Comparison of ENCODE assay signal across 19 cellular contexts in the genomic region with DNA sequence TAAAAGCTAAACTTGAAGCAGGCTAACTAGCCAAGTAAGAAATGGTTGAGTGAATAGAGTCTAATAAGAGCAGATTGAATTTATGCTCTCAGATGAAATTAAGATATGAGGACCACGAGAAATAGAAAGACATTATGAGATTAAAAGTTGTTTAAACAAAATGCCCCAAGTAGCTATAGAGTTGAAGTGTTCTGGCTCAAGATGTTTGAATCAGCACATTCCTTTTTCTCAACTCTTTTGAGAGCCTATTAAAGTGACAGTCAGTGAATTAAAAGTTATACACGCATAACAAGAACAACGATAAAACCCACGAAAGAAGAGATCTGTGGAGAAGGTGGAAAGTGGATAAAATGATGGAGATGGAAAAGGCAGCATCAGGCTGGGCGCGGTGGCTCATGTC.
A peak's percentile ranks its signal among the peaks of the same experiment; 100 is the strongest.
DNase-seq lines count a peak whose midpoint lies in the region; ATAC-seq and TF ChIP-seq lines count a peak whose summit lies in the region.
"Had no signal": no experiment of that assay in that cellular context is flagged by ENCODE, and none has a peak within 500 bp of the region (broad histone marks: within the 10 kb centered on the region; RNA-seq: fewer than 3 reads in every experiment).

No MANE protein-coding gene starts in this region.

- no peaks in the 10 kb centered on the region for H3K79me2 ChIP-seq in GM23338 (replicated peaks; ENCODE audit: insufficient read depth)

- TF ChIP-seq EP300 in esophagus muscularis mucosa (IDR thresholded peaks at IDR 0.05) = no peak

- no peak overlapping the region for H3K4me3 Mint-ChIP-seq in GM23338
- H3K4me3 Mint-ChIP-seq: CD14-positive monocyte had no signal

- H3K9ac ChIP-seq in muscle layer of colon (ENCODE audit: low read length) (no peak overlapping the region), stomach smooth muscle (ENCODE audit: low read length in 2 of 2) (no peak overlapping the region)
- H3K9ac ChIP-seq: GM23248 had no signal

- no peak overlapping the region for H3K27ac Mint-ChIP-seq in GM23338
- H3K27ac Mint-ChIP-seq: CD14-positive monocyte had no signal

- H3K27me3 Mint-ChIP-seq in GM23338 (ENCODE audit: insufficient read depth, low read depth, poor library complexity) = no peaks in the 10 kb centered on the region

- H2AFZ ChIP-seq in GM23338 = peak overlapping the region; percentile 2; the same call in 1 of the 2 replicates
- H2AFZ ChIP-seq: GM23248 had no signal

- no peaks in the 10 kb centered on the region for H3K9me2 ChIP-seq in GM23338 (ENCODE audit: insufficient read depth)

- no peaks in the 10 kb centered on the region for H3K4me1 Mint-ChIP-seq in GM23338
- H3K4me1 Mint-ChIP-seq: CD14-positive monocyte had no signal

- H3K27me3 ChIP-seq in GM23338 (ENCODE audit: insufficient read depth) = no peaks in the 10 kb centered on the region
- H3K27me3 ChIP-seq in esophagus muscularis mucosa = no peaks in the 10 kb centered on the region
- H3K27me3 ChIP-seq in muscle layer of colon (ENCODE audit: control insufficient read depth in 1 of 2, insufficient read depth in 2 of 2, low read length in 2 of 2) = no peaks in the 10 kb centered on the region
- no peaks in the 10 kb centered on the region for H3K27me3 ChIP-seq in stomach smooth muscle (ENCODE audit: control insufficient read depth in 1 of 2, insufficient read depth in 2 of 2, low read length in 2 of 2)

- no peak overlapping the region for H3K4me3 ChIP-seq in GM23338
- H3K4me3 ChIP-seq in esophagus muscularis mucosa = no peak overlapping the region
- H3K4me3 ChIP-seq in muscle layer of colon (ENCODE audit: low read depth in 1 of 2, low read length in 2 of 2) = peak overlapping the region in 1 of 2 donors; percentile 21
- H3K4me3 ChIP-seq in stomach smooth muscle (ENCODE audit: low read length in 2 of 2) = peak overlapping the region in 1 of 2 donors; percentile 59
- H3K4me3 ChIP-seq: GM23248 had no signal

- DNase-seq in GM23338 (ENCODE audit: low spot score) (no peak), esophagus muscularis mucosa (ENCODE audit: extremely low spot score) (no peak), KG1 (lab: John Stamatoyannopoulos, UW) (no peak)
- DNase-seq: DMS53, GDM1, GM23248, HCEC 1CT, NCI-H1105, NCI-H146, NCI-H2029, NCI-H226, NCI-H774 had no signal

- no peaks in the 10 kb centered on the region for H3K4me1 ChIP-seq in GM23338 (ENCODE audit: insufficient read depth)
- H3K4me1 ChIP-seq in esophagus muscularis mucosa = peaks cover 10 to 45% (median 40%) of the 10 kb centered on the region in 4 donors
- peaks cover 26% of the 10 kb centered on the region for H3K4me1 ChIP-seq in muscle layer of colon (ENCODE audit: insufficient read depth, low read length)
- H3K4me1 ChIP-seq in stomach smooth muscle (ENCODE audit: control insufficient read depth, insufficient read depth, low read length) = peaks cover 18% of the 10 kb centered on the region

- no peak overlapping the region for H3K4me2 ChIP-seq in GM23338

- H3K9me3 ChIP-seq in esophagus muscularis mucosa (no peaks in the 10 kb centered on the region), muscle layer of colon (ENCODE audit: low read length) (no peaks in the 10 kb centered on the region), stomach smooth muscle (ENCODE audit: control insufficient read depth in 2 of 2, low read length in 2 of 2) (no peaks in the 10 kb centered on the region)

- intact Hi-C loops in esophagus muscularis mucosa (cut with DNase I) = no loop called here

- 73% methylated on average over 6 of the region's 6 CpGs for WGBS in esophagus muscularis mucosa

- H3K9me3 Mint-ChIP-seq in GM23338 = no peaks in the 10 kb centered on the region; the same call in 2 of the 3 replicates

- no peak for TF ChIP-seq POLR2A in esophagus muscularis mucosa (IDR thresholded peaks at IDR 0.05; ENCODE audit: low read depth)

- no peak for TF ChIP-seq CTCF in GM23338 (conservative IDR thresholded peaks at IDR 0.05; ENCODE audit: low read depth in 2 of 2)
- no peak for TF ChIP-seq CTCF in esophagus muscularis mucosa (IDR thresholded peaks at IDR 0.05)

- H3F3A ChIP-seq in GM23338 (replicated peaks; ENCODE audit: low read depth) = no peaks in the 10 kb centered on the region

- H3K36me3 ChIP-seq in GM23338 (ENCODE audit: insufficient read depth) (no peaks in the 10 kb centered on the region), esophagus muscularis mucosa (no peaks in the 10 kb centered on the region), muscle layer of colon (ENCODE audit: insufficient read depth, low read length) (no peaks in the 10 kb centered on the region), stomach smooth muscle (ENCODE audit: control insufficient read depth in 2 of 2, insufficient read depth in 2 of 2, low read length in 2 of 2) (no peaks in the 10 kb centered on the region)

- no peaks in the 10 kb centered on the region for H3K36me3 Mint-ChIP-seq in GM23338 (ENCODE audit: low read depth)
- H3K36me3 Mint-ChIP-seq: CD14-positive monocyte had no signal

- H3K27ac ChIP-seq in GM23338 (ENCODE audit: low read depth) (no peak overlapping the region), esophagus muscularis mucosa (replicated peaks in 1 of 4) (peak overlapping the region; percentile 7 to 66 (median 62)), muscle layer of colon (ENCODE audit: low read depth, low read length) (peak overlapping the region; percentile 70), stomach smooth muscle (ENCODE audit: low read length) (peak overlapping the region; percentile 56)
- H3K27ac ChIP-seq: GM23248 had no signal

- no peaks in the 10 kb centered on the region for H4K20me1 ChIP-seq in GM23338 (replicated peaks; ENCODE audit: insufficient read depth)

- no peak for ATAC-seq in GM23338
- ATAC-seq in GM21447 (IDR thresholded peaks at IDR 0.05; ENCODE audit: unreplicated experiment) = no peak
- ATAC-seq in HG02588 (IDR thresholded peaks at IDR 0.05; ENCODE audit: unreplicated experiment) = no peak
- ATAC-seq in GM18502 (IDR thresholded peaks at IDR 0.05; ENCODE audit: poor library complexity, unreplicated experiment) = no peak
- ATAC-seq: Panc1 had no signal

TF ChIP-seq in GM23338, 12 proteins besides CTCF, POLR2A, EP300 and RAD21 (continues in another document):
- TF ChIP-seq, protein P1, sequence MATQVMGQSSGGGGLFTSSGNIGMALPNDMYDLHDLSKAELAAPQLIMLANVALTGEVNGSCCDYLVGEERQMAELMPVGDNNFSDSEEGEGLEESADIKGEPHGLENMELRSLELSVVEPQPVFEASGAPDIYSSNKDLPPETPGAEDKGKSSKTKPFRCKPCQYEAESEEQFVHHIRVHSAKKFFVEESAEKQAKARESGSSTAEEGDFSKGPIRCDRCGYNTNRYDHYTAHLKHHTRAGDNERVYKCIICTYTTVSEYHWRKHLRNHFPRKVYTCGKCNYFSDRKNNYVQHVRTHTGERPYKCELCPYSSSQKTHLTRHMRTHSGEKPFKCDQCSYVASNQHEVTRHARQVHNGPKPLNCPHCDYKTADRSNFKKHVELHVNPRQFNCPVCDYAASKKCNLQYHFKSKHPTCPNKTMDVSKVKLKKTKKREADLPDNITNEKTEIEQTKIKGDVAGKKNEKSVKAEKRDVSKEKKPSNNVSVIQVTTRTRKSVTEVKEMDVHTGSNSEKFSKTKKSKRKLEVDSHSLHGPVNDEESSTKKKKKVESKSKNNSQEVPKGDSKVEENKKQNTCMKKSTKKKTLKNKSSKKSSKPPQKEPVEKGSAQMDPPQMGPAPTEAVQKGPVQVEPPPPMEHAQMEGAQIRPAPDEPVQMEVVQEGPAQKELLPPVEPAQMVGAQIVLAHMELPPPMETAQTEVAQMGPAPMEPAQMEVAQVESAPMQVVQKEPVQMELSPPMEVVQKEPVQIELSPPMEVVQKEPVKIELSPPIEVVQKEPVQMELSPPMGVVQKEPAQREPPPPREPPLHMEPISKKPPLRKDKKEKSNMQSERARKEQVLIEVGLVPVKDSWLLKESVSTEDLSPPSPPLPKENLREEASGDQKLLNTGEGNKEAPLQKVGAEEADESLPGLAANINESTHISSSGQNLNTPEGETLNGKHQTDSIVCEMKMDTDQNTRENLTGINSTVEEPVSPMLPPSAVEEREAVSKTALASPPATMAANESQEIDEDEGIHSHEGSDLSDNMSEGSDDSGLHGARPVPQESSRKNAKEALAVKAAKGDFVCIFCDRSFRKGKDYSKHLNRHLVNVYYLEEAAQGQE (IDR thresholded peaks at IDR 0.05; ENCODE audit: unreplicated experiment) = no peak
- TF ChIP-seq EZH2phosphoT487 (IDR thresholded peaks at IDR 0.05; ENCODE audit: unreplicated experiment) (no peak), POLR2AphosphoS5 (IDR thresholded peaks at IDR 0.05; ENCODE audit: low read depth) (no peak), ZNF331 (CRISPR knock-in tag; IDR thresholded peaks at IDR 0.05; ENCODE audit: low read depth) (no peak), STAT1 (IDR thresholded peaks at IDR 0.05; ENCODE audit: unreplicated experiment) (no peak)
- TF ChIP-seq, protein P2, sequence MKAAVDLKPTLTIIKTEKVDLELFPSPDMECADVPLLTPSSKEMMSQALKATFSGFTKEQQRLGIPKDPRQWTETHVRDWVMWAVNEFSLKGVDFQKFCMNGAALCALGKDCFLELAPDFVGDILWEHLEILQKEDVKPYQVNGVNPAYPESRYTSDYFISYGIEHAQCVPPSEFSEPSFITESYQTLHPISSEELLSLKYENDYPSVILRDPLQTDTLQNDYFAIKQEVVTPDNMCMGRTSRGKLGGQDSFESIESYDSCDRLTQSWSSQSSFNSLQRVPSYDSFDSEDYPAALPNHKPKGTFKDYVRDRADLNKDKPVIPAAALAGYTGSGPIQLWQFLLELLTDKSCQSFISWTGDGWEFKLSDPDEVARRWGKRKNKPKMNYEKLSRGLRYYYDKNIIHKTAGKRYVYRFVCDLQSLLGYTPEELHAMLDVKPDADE (IDR thresholded peaks at IDR 0.05) = no peak
